ENCODE assay signal across 24 cellular contexts in the genomic region with DNA sequence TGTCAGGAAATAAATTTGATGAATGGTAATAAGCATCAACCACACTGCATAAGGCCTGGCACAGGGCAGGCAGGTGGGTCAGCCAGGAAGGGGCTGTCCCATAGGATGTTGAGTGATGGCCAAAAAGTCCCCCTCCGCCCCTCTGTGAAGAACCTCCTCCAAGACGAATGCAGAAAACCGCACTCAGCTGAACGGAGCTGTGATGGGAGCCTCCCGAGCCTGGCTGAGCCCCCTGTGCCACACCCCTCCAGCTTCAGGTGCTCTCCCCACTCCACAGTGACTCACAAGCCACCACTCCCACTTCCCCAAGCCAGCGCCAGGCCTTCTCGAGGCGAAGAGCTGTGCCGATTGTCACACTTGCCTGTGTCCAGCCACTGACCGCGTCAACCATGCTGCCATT.
A peak's percentile ranks its signal among the peaks of the same experiment; 100 is the strongest.
DNase-seq lines count a peak whose midpoint lies in the region; ATAC-seq and TF ChIP-seq lines count a peak whose summit lies in the region.
"Had no signal": no experiment of that assay in that cellular context is flagged by ENCODE, and none has a peak within 500 bp of the region (broad histone marks: within the 10 kb centered on the region; RNA-seq: fewer than 3 reads in every experiment).

No MANE protein-coding gene starts in this region.

- no peaks in the 10 kb centered on the region for H3K27me3 ChIP-seq in GM23338 (ENCODE audit: insufficient read depth)
- no peaks in the 10 kb centered on the region for H3K27me3 ChIP-seq in Caco-2 (replicated peaks; ENCODE audit: control insufficient read depth, insufficient read depth, low read length)
- H3K27me3 ChIP-seq: left lung, upper lobe of right lung had no signal

- ATAC-seq in activated naive CD4-positive, alpha-beta T cell treated with anti-CD3 and anti-CD28 coated beads, Interleukin-2, amount 50 U/mL, for 72 hours: no peak
- ATAC-seq in GM23338 (no peak), left ventricle myocardium superior (no peak)
- ATAC-seq: left lung, upper lobe of right lung had no signal

- H3K36me3 ChIP-seq in GM23338 (ENCODE audit: insufficient read depth) (no peaks in the 10 kb centered on the region), Caco-2 (ENCODE audit: control insufficient read depth, insufficient read depth, low read length) (peaks cover 1% of the 10 kb centered on the region; the same call in 1 of the 2 replicates)
- H3K36me3 ChIP-seq: upper lobe of right lung had no signal

- no peaks in the 10 kb centered on the region for H3K9me3 ChIP-seq in Caco-2
- H3K9me3 ChIP-seq: left lung, upper lobe of right lung had no signal

- H2AFZ ChIP-seq in GM23338: no peak overlapping the region

- H3K4me3 ChIP-seq in GM23338 (no peak overlapping the region), Caco-2 (ENCODE audit: low read depth, low read length) (no peak overlapping the region)
- H3K4me3 ChIP-seq: left lung, upper lobe of right lung had no signal

- H4K20me1 ChIP-seq in GM23338 (replicated peaks; ENCODE audit: insufficient read depth): no peaks in the 10 kb centered on the region

- no TSS peak for BruUV-seq in Caco-2 (replicated peaks; lab: Mats Ljungman, UMichigan)

- CTCF ChIA-PET in activated naive CD4-positive, alpha-beta T cell treated with anti-CD3 and anti-CD28 coated beads, Interleukin-2, amount 10 ng/mL, durations not matched to agents 7 days and 5 days (lab: Charles Lee): interaction anchor here (0.8 kb wide), 1 partner anchor 11 kb away, joined by 3 read pairs; no protein-coding TSS in a partner anchor
- CTCF ChIA-PET in Caco-2 (lab: Charles Lee): no interaction called here

- no peaks in the 10 kb centered on the region for H3K9me3 Mint-ChIP-seq in activated naive CD4-positive, alpha-beta T cell treated with anti-CD3 and anti-CD28 coated beads, Interleukin-2, amount 10 ng/mL, durations not matched to agents 7 days and 5 days
- H3K9me3 Mint-ChIP-seq in activated naive CD4-positive, alpha-beta T cell treated with anti-CD3 and anti-CD28 coated beads, Interleukin-2, amount 50 U/mL, for 72 hours: no peaks in the 10 kb centered on the region
- H3K9me3 Mint-ChIP-seq in GM23338 (no peaks in the 10 kb centered on the region), progenitor cell of endocrine pancreas (ENCODE audit: low read depth) (no peaks in the 10 kb centered on the region), Caco-2 (ENCODE audit: unreplicated experiment) (no peaks in the 10 kb centered on the region), HFFc6 (no peaks in the 10 kb centered on the region)
- H3K9me3 Mint-ChIP-seq: activated naive CD4-positive, alpha-beta T cell treated with anti-CD3 and anti-CD28 coated beads, Interleukin-2, amount 50 U/mL, for 24 hours had no signal

- no peaks in the 10 kb centered on the region for H3K36me3 Mint-ChIP-seq in activated naive CD4-positive, alpha-beta T cell treated with anti-CD3 and anti-CD28 coated beads, Interleukin-2, amount 10 ng/mL, durations not matched to agents 7 days and 5 days
- no peaks in the 10 kb centered on the region for H3K36me3 Mint-ChIP-seq in activated naive CD4-positive, alpha-beta T cell treated with anti-CD3 and anti-CD28 coated beads, Interleukin-2, amount 50 U/mL, for 72 hours
- H3K36me3 Mint-ChIP-seq in GM23338 (ENCODE audit: low read depth) (peaks cover 3% of the 10 kb centered on the region; the same call in 1 of the 3 replicates), progenitor cell of endocrine pancreas (ENCODE audit: insufficient read depth) (peaks cover 2% of the 10 kb centered on the region), Caco-2 (ENCODE audit: insufficient read depth, unreplicated experiment) (peaks cover 31% of the 10 kb centered on the region), HFFc6 (ENCODE audit: low read depth) (no peaks in the 10 kb centered on the region; the same call in 1 of the 2 replicates)
- H3K36me3 Mint-ChIP-seq: activated naive CD4-positive, alpha-beta T cell treated with anti-CD3 and anti-CD28 coated beads, Interleukin-2, amount 50 U/mL, for 24 hours had no signal

- H3K27ac Mint-ChIP-seq in activated naive CD4-positive, alpha-beta T cell treated with anti-CD3 and anti-CD28 coated beads, Interleukin-2, amount 10 ng/mL, durations not matched to agents 7 days and 5 days: peak overlapping the region; percentile 9
- no peak overlapping the region for H3K27ac Mint-ChIP-seq in activated naive CD4-positive, alpha-beta T cell treated with anti-CD3 and anti-CD28 coated beads, Interleukin-2, amount 50 U/mL, for 72 hours
- H3K27ac Mint-ChIP-seq in GM23338: peak overlapping the region; percentile 61; the same call in 1 of the 2 replicates
- H3K27ac Mint-ChIP-seq in progenitor cell of endocrine pancreas: peak overlapping the region; percentile 78
- H3K27ac Mint-ChIP-seq in Caco-2 (ENCODE audit: unreplicated experiment): no peak overlapping the region
- no peak overlapping the region for H3K27ac Mint-ChIP-seq in HFFc6
- H3K27ac Mint-ChIP-seq: activated naive CD4-positive, alpha-beta T cell treated with anti-CD3 and anti-CD28 coated beads, Interleukin-2, amount 50 U/mL, for 24 hours had no signal

- no peaks in the 10 kb centered on the region for H3K9me2 ChIP-seq in GM23338 (ENCODE audit: insufficient read depth)

- H3F3A ChIP-seq in GM23338 (replicated peaks; ENCODE audit: low read depth): no peaks in the 10 kb centered on the region

- no peak for TF ChIP-seq CTCF in GM23338 (conservative IDR thresholded peaks at IDR 0.05; ENCODE audit: low read depth in 2 of 2)
- TF ChIP-seq CTCF in progenitor cell of endocrine pancreas (IDR thresholded peaks at IDR 0.05; ENCODE audit: unreplicated experiment): no peak
- TF ChIP-seq CTCF in GM13977 (IDR thresholded peaks at IDR 0.05; ENCODE audit: extremely low read depth, insufficient read depth, missing control alignments): no peak
- no peak for TF ChIP-seq CTCF in Caco-2 (IDR thresholded peaks at IDR 0.05; ENCODE audit: insufficient read depth in 1 of 2, low read depth in 1 of 2, low read length in 1 of 2, severe bottlenecking in 1 of 2, unreplicated experiment in 1 of 2)
- TF ChIP-seq CTCF in HFFc6 (IDR thresholded peaks at IDR 0.05): no peak

- H3K79me2 ChIP-seq in GM23338 (replicated peaks; ENCODE audit: insufficient read depth): no peaks in the 10 kb centered on the region

- intact Hi-C loops in left ventricle myocardium superior (cut with micrococcal nuclease) (no loop called here), Caco-2 (cut with micrococcal nuclease; ENCODE audit: unreplicated experiment) (no loop called here)

- peaks cover 17% of the 10 kb centered on the region for H3K4me1 Mint-ChIP-seq in activated naive CD4-positive, alpha-beta T cell treated with anti-CD3 and anti-CD28 coated beads, Interleukin-2, amount 10 ng/mL, durations not matched to agents 7 days and 5 days
- H3K4me1 Mint-ChIP-seq in GM23338: peaks cover 12% of the 10 kb centered on the region
- peaks cover 12% of the 10 kb centered on the region for H3K4me1 Mint-ChIP-seq in progenitor cell of endocrine pancreas (ENCODE audit: low read depth)
- no peaks in the 10 kb centered on the region for H3K4me1 Mint-ChIP-seq in Caco-2 (ENCODE audit: low read depth, unreplicated experiment)
- H3K4me1 Mint-ChIP-seq in HFFc6 (ENCODE audit: low read depth): no peaks in the 10 kb centered on the region

- H3K27me3 Mint-ChIP-seq in activated naive CD4-positive, alpha-beta T cell treated with anti-CD3 and anti-CD28 coated beads, Interleukin-2, amount 10 ng/mL, durations not matched to agents 7 days and 5 days: no peaks in the 10 kb centered on the region
- H3K27me3 Mint-ChIP-seq in GM23338 (ENCODE audit: insufficient read depth, low read depth, poor library complexity) (peaks cover 13% of the 10 kb centered on the region), progenitor cell of endocrine pancreas (no peaks in the 10 kb centered on the region), Caco-2 (ENCODE audit: insufficient read depth, unreplicated experiment) (no peaks in the 10 kb centered on the region), HFFc6 (ENCODE audit: insufficient read depth) (no peaks in the 10 kb centered on the region; the same call in none of the 2 replicates)
- H3K27me3 Mint-ChIP-seq: activated naive CD4-positive, alpha-beta T cell treated with anti-CD3 and anti-CD28 coated beads, Interleukin-2, amount 50 U/mL, for 24 hours; B cell had no signal

- no peak for DNase-seq in activated naive CD4-positive, alpha-beta T cell treated with anti-CD3 and anti-CD28 coated beads, Interleukin-2, amount 10 ng/mL, durations not matched to agents 7 days and 5 days
- DNase-seq in activated naive CD4-positive, alpha-beta T cell treated with anti-CD3 and anti-CD28 coated beads, Interleukin-2, amount 50 U/mL, for 72 hours (ENCODE audit: low spot score in 2 of 2): no peak
- DNase-seq in GM23338 (ENCODE audit: low spot score) (no peak), left ventricle myocardium superior (peak; percentile 18), progenitor cell of endocrine pancreas (ENCODE audit: low spot score, unreplicated experiment) (no peak), GM13977 (ENCODE audit: low spot score) (no peak), Caco-2 (no peak), HFFc6 (no peak)
- DNase-seq: activated T-cell treated with anti-CD3 and anti-CD28 coated beads, Interleukin-2, amount 50 U/mL, for 48 hours; DND-41; HCEC 1CT; midbrain; NCI-H1694; NCI-H2171 treated with DMSO at 0.1 percent for 48 hours; NCI-H524; NK-92 treated with Interleukin-12 subunit alpha and Interleukin-12 subunit beta, amount 100 ng/mL, for 24 hours; small intestine; stimulated activated CD4-positive, alpha-beta T cell treated with anti-CD3 and anti-CD28 coated beads, Interleukin-2, amount 100 ng/mL, for 24 hours; substantia nigra; upper lobe of right lung had no signal

- H3K27ac ChIP-seq in GM23338 (ENCODE audit: low read depth): no peak overlapping the region
- H3K27ac ChIP-seq: epithelial cell of prostate, left lung, upper lobe of right lung had no signal

- H3K4me3 Mint-ChIP-seq in activated naive CD4-positive, alpha-beta T cell treated with anti-CD3 and anti-CD28 coated beads, Interleukin-2, amount 10 ng/mL, durations not matched to agents 7 days and 5 days: no peak overlapping the region
- H3K4me3 Mint-ChIP-seq in GM23338 (no peak overlapping the region), progenitor cell of endocrine pancreas (ENCODE audit: low read depth) (no peak overlapping the region), Caco-2 (ENCODE audit: unreplicated experiment) (no peak overlapping the region), HFFc6 (no peak overlapping the region)
- H3K4me3 Mint-ChIP-seq: activated naive CD4-positive, alpha-beta T cell treated with anti-CD3 and anti-CD28 coated beads, Interleukin-2, amount 50 U/mL, for 24 hours; B cell had no signal

- H3K4me1 ChIP-seq in GM23338 (ENCODE audit: insufficient read depth) (no peaks in the 10 kb centered on the region), Caco-2 (no peaks in the 10 kb centered on the region)
- H3K4me1 ChIP-seq: left lung, upper lobe of right lung had no signal

- H3K4me2 ChIP-seq in GM23338: no peak overlapping the region

- in situ Hi-C loops in GM13977 (cut with MboI; ENCODE audit: low pct_unique_long_range_greater_than_20kb, low sequenced_read_pairs, unreplicated experiment): no loop called here

- POLR2A ChIA-PET in Caco-2 (lab: Charles Lee): no interaction called here

TF ChIP-seq in GM23338, 12 proteins besides CTCF, POLR2A, EP300 and RAD21 (continues in another document):
- TF ChIP-seq NANOG (IDR thresholded peaks at IDR 0.05; ENCODE audit: borderline replicate concordance) (no peak), STAT1 (IDR thresholded peaks at IDR 0.05; ENCODE audit: unreplicated experiment) (no peak)

Comparison
In these comparisons a context has a peak if more than half of its experiments do, and no peak if none do; other contexts are left out.
1. H3K27ac Mint-ChIP-seq: peak in activated naive CD4-positive, alpha-beta T cell treated with anti-CD3 and anti-CD28 coated beads, Interleukin-2, amount 10 ng/mL, durations not matched to agents 7 days and 5 days (single experiment), GM23338 (single experiment) and progenitor cell of endocrine pancreas (single experiment); none in activated naive CD4-positive, alpha-beta T cell treated with anti-CD3 and anti-CD28 coated beads, Interleukin-2, amount 50 U/mL, for 72 hours (0 of 2), Caco-2 (single experiment) and HFFc6 (single experiment).